Comparison of ENCODE assay signal across 35 cellular contexts in the genomic region with DNA sequence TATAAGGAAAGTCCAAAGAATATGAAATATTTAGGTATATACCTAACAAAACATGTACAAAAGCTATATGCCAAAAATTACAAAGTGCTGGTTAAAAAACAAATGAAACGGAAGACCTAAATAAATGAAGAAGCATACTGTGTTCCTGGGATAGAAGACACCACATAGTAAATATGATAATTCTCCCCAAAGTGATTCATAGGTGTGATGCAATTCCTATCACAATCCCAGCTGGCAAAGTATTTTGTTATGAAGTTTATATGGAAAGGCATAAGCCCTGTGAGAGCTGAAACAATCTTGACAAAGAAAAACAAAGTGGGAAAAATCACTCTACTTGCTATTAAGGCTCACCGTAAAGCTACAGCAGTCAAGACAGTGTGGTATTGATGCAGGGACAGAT. TPM values are rescaled to one million over a fixed set of nuclear protein-coding genes. Genes with fewer than 3 reads are reported as not detected.
DNase-seq lines count a peak whose midpoint lies in the region; ATAC-seq, FAIRE-seq and TF ChIP-seq lines count a peak whose summit lies in the region.
"Had no signal": no experiment of that assay in that cellular context is flagged by ENCODE, and none has a peak within 500 bp of the region (broad histone marks: within the 10 kb centered on the region; RNA-seq: fewer than 3 reads in every experiment).

No MANE protein-coding gene starts in this region.

- H4K20me1 ChIP-seq in astrocyte (ENCODE audit: insufficient read depth, low read length), result no peaks in the 10 kb centered on the region

- peaks cover 16% of the 10 kb centered on the region for H3K4me1 ChIP-seq in A549
- no peaks in the 10 kb centered on the region for H3K4me1 ChIP-seq in astrocyte (ENCODE audit: insufficient read depth, low read length)
- H3K4me1 ChIP-seq: left ventricle myocardium inferior, SJCRH30, stomach had no signal

- TF ChIP-seq POLR2A in A549 (IDR thresholded peaks at IDR 0.05; ENCODE audit: low read length), result no peak

- H3K27ac Mint-ChIP-seq in astrocyte (ENCODE audit: unreplicated experiment) (no peak overlapping the region), Calu3 (ENCODE audit: unreplicated experiment) (no peak overlapping the region)
- H3K27ac Mint-ChIP-seq: activated B cell treated with CpG ODN at 0.5 μM for 24 hours; activated T-cell treated with anti-CD3 and anti-CD28 coated beads, Interleukin-2, amount 50 U/mL, for 72 hours; CD14-positive monocyte; HFFc6; IgD-negative memory B cell; naive B cell had no signal

- H3K9ac ChIP-seq in astrocyte (ENCODE audit: low read length), result no peak overlapping the region

- no peaks in the 10 kb centered on the region for H3K9me3 ChIP-seq in A549
- peaks cover 6% of the 10 kb centered on the region for H3K9me3 ChIP-seq in astrocyte (ENCODE audit: insufficient read depth, low read depth, low read length)
- H3K9me3 ChIP-seq: left ventricle myocardium inferior, neutrophil, SJCRH30 had no signal

- H3K4me1 Mint-ChIP-seq in astrocyte (ENCODE audit: low read depth, unreplicated experiment) (no peaks in the 10 kb centered on the region), Calu3 (ENCODE audit: low read depth, unreplicated experiment) (peaks cover 9% of the 10 kb centered on the region)
- H3K4me1 Mint-ChIP-seq: activated B cell treated with CpG ODN at 0.5 μM for 24 hours, CD14-positive monocyte, IgD-negative memory B cell, naive B cell had no signal

- no peak overlapping the region for H3K4me3 Mint-ChIP-seq in astrocyte (ENCODE audit: unreplicated experiment)
- H3K4me3 Mint-ChIP-seq in Calu3 (ENCODE audit: low read depth, unreplicated experiment), result no peak overlapping the region
- H3K4me3 Mint-ChIP-seq: activated B cell treated with CpG ODN at 0.5 μM for 24 hours; activated T-cell treated with anti-CD3 and anti-CD28 coated beads, Interleukin-2, amount 50 U/mL, for 72 hours; CD14-positive monocyte; HFFc6; IgD-negative memory B cell; naive B cell had no signal

- TF ChIP-seq RAD21 in A549 (conservative IDR thresholded peaks at IDR 0.05 in 1 of 2, IDR thresholded peaks at IDR 0.05 in 1 of 2), result no peak

- no peak for TF ChIP-seq EP300 in A549 (IDR thresholded peaks at IDR 0.05)

- H3K27me3 Mint-ChIP-seq in astrocyte (ENCODE audit: low read depth, unreplicated experiment) (peaks cover 11% of the 10 kb centered on the region), Calu3 (ENCODE audit: unreplicated experiment) (peaks cover 93% of the 10 kb centered on the region)

- intact Hi-C loops in Calu3 (cut with micrococcal nuclease; ENCODE audit: unreplicated experiment), result no loop called here

- H3K4me2 ChIP-seq in A549 (peak overlapping the region; percentile 66), astrocyte (ENCODE audit: low read length) (no peak overlapping the region)

- H3K36me3 Mint-ChIP-seq in astrocyte (ENCODE audit: low read depth, unreplicated experiment) (peaks cover 2% of the 10 kb centered on the region), Calu3 (ENCODE audit: insufficient read depth, unreplicated experiment) (no peaks in the 10 kb centered on the region)
- H3K36me3 Mint-ChIP-seq: IgD-negative memory B cell, naive B cell had no signal

- no peak for ATAC-seq in A549
- ATAC-seq in HG03196 (IDR thresholded peaks at IDR 0.05; ENCODE audit: unreplicated experiment), result no peak
- no peak for ATAC-seq in HG03097 (IDR thresholded peaks at IDR 0.05; ENCODE audit: low FRiP score, unreplicated experiment)
- ATAC-seq: activated T-cell treated with anti-CD3 and anti-CD28 coated beads, Interleukin-2, amount 50 U/mL, for 72 hours had no signal

- H3K9me3 Mint-ChIP-seq in astrocyte (ENCODE audit: unreplicated experiment), result peaks cover 8% of the 10 kb centered on the region
- no peaks in the 10 kb centered on the region for H3K9me3 Mint-ChIP-seq in Calu3 (ENCODE audit: low read depth, unreplicated experiment)
- H3K9me3 Mint-ChIP-seq: activated B cell treated with CpG ODN at 0.5 μM for 24 hours; activated T-cell treated with anti-CD3 and anti-CD28 coated beads, Interleukin-2, amount 50 U/mL, for 72 hours had no signal

- no peak overlapping the region for H2AFZ ChIP-seq in astrocyte (ENCODE audit: low read depth, low read length)

- H3K27ac ChIP-seq in A549 (no peak overlapping the region; a peak in 1 of 6 replicates), astrocyte (ENCODE audit: low read depth, low read length) (no peak overlapping the region)
- H3K27ac ChIP-seq: brain microvascular endothelial cell, coronary artery, left ventricle myocardium inferior, neutrophil, SJCRH30, skin epidermis, stomach had no signal

- FAIRE-seq in A549 (lab: Jason Lieb, UNC) (peak; percentile 51), astrocyte (lab: Jason Lieb, UNC) (no peak)
- FAIRE-seq: A204.1, D721Med, islet of Langerhans, RCC 7860 had no signal

- CTCF ChIA-PET in A549 (lab: Yijun Ruan, JAX), result interaction anchor here (1.2 kb wide), 1 partner anchor 153 kb away, joined by 4 read pairs; no protein-coding TSS in a partner anchor
- CTCF ChIA-PET in Calu3 (lab: Charles Lee), result no interaction called here

- no TSS peak for BruUV-seq in Calu3 (replicated peaks; lab: Mats Ljungman, UMichigan)

- H3K36me3 ChIP-seq in astrocyte (ENCODE audit: insufficient read depth, low read length), result no peaks in the 10 kb centered on the region
- H3K36me3 ChIP-seq: brain microvascular endothelial cell, left ventricle myocardium inferior, neutrophil, SJCRH30, stomach had no signal

- no peak for TF ChIP-seq CTCF in A549 (IDR thresholded peaks at IDR 0.05)
- TF ChIP-seq CTCF in astrocyte (IDR thresholded peaks at IDR 0.05; ENCODE audit: insufficient read depth, low read depth, low read length), result no peak
- TF ChIP-seq CTCF in fibroblast of villous mesenchyme (IDR thresholded peaks at IDR 0.05; ENCODE audit: insufficient read depth, low read depth, low read length), result no peak
- no peak for TF ChIP-seq CTCF in Calu3 (IDR thresholded peaks at IDR 0.05; ENCODE audit: unreplicated experiment)

- H3K79me2 ChIP-seq in astrocyte (ENCODE audit: insufficient read depth, low read length), result no peaks in the 10 kb centered on the region

- DNase-seq in A549 (ENCODE audit: low read depth in 1 of 2, low spot score in 1 of 2) (no peak), GM04504 (ENCODE audit: low read depth) (peak; percentile 7), astrocyte (ENCODE audit: low read depth) (peak; percentile 22), fibroblast of villous mesenchyme (ENCODE audit: low read depth) (peak; percentile 68), Kasumi-1 (lab: John Stamatoyannopoulos, UW) (no peak), Calu3 (no peak)
- DNase-seq: activated B cell treated with CpG ODN at 0.5 μM for 24 hours; activated CD4-positive, alpha-beta T cell treated with anti-CD3 and anti-CD28 coated beads, Interleukin-2, amount 50 U/mL, for 4 hours; activated naive CD4-positive, alpha-beta T cell; activated T-cell treated with anti-CD3 and anti-CD28 coated beads, Interleukin-2, amount 50 U/mL, for 72 hours; brain microvascular endothelial cell; effector memory CD4-positive, alpha-beta T cell; EL; erythroblast; HFFc6; left ventricle myocardium inferior; naive B cell; NCI-H1105; NCI-H1930; SJCRH30; stimulated activated CD8-positive, alpha-beta memory T cell treated with anti-CD3 and anti-CD28 coated beads, Interleukin-4, amount 100 ng/mL, for 48 hours; stomach had no signal

- POLR2A ChIA-PET in A549 (lab: Yijun Ruan, JAX), result no interaction called here

- H3K27me3 ChIP-seq in astrocyte (ENCODE audit: insufficient read depth, low read length), result peaks cover 9% of the 10 kb centered on the region
- H3K27me3 ChIP-seq: brain microvascular endothelial cell, neutrophil, SJCRH30 had no signal

- no peak overlapping the region for H3K4me3 ChIP-seq in A549
- H3K4me3 ChIP-seq in astrocyte (ENCODE audit: insufficient read depth, low read depth, low read length), result no peak overlapping the region
- H3K4me3 ChIP-seq in fibroblast of villous mesenchyme (ENCODE audit: low read depth, low read length), result no peak overlapping the region
- H3K4me3 ChIP-seq: coronary artery, left ventricle myocardium inferior, SJCRH30, skin epidermis, stomach had no signal

- WGBS in A549 (ENCODE audit: missing lambda C conversion rate), result 59% methylated on average over 2 of the region's 2 CpGs

TF ChIP-seq in A549, 52 proteins besides CTCF, POLR2A, EP300 and RAD21:
- TF ChIP-seq ATOH8 (CRISPR knock-in tag; IDR thresholded peaks at IDR 0.05; ENCODE audit: low read depth) (no peak), ZC3H11A (IDR thresholded peaks at IDR 0.05) (no peak), CEBPB (IDR thresholded peaks at IDR 0.05) (peak; percentile 63 to 66; a peak in 2 of 4 replicates), CBX2 (IDR thresholded peaks at IDR 0.05; ENCODE audit: borderline replicate concordance, low read depth) (no peak), NR3C1 (IDR thresholded peaks at IDR 0.05) (no peak), FOSL2 (IDR thresholded peaks at IDR 0.05) (peak; percentile 55; the same call in 1 of the 2 replicates), FOSL2 (CRISPR knock-in tag; IDR thresholded peaks at IDR 0.05) (no peak), JUN (IDR thresholded peaks at IDR 0.05) (no peak), RCOR1 (IDR thresholded peaks at IDR 0.05; ENCODE audit: low read depth, low read length) (no peak)

RNA-seq across cellular contexts. Expression of gene SMIM23, which starts 2.6 kb away (rescaled TPM):
- not detected in 2 replicates for polyA plus RNA-seq in A549 (2011; rRNA removed)
- polyA plus RNA-seq in A549 (2012; cell fraction: cytosol; rRNA removed), result not detected in 2 replicates
- not detected in 2 replicates for polyA plus RNA-seq in A549 (2012; cell fraction: nucleus; rRNA removed)
- not detected in 3 replicates for polyA plus RNA-seq in A549 (2017; fragmentation: RNase III; extraction: RNeasy Plus Mini Kit Qiagen cat#74134 plus additional on column Dnase treatment)
- not detected in 2 replicates for polyA minus RNA-seq in A549 (2011; rRNA and poly(A)+ RNA removed)
- not detected in 2 replicates for total RNA-seq in astrocyte
- not detected in 2 replicates for total RNA-seq in fibroblast of villous mesenchyme
- total RNA-seq in Calu3 (2022), result not detected in 2 replicates
- total RNA-seq: activated B cell treated with CpG ODN at 0.5 μM for 24 hours; activated T-cell treated with anti-CD3 and anti-CD28 coated beads, Interleukin-2, amount 50 U/mL, for 72 hours; HFFc6; left ventricle myocardium inferior; pulmonary artery endothelial cell; SJCRH30; stomach had no signal
- polyA plus RNA-seq: adipose tissue, CD14-positive monocyte, IgD-negative memory B cell, stomach had no signal

Comparison
In these comparisons a context has a peak if more than half of its experiments do, and no peak if none do; other contexts are left out.
1. DNase-seq: peak in GM04504 (single experiment), astrocyte (single experiment) and fibroblast of villous mesenchyme (single experiment); none in A549 (0 of 2), Kasumi-1 (0 of 2) and Calu3 (single experiment).